8 cellular contexts compared by ENCODE assay signal in genomic region chr7:154927624-154928125, GRCh38.
DNase-seq lines count a peak whose midpoint lies in the region; ATAC-seq and TF ChIP-seq lines count a peak whose summit lies in the region.

No MANE protein-coding gene starts in this region.

- peaks cover 10 to 16% of the 10 kb centered on the region in 2 experiments for H3K4me1 ChIP-seq in neutrophil (ENCODE audit: control insufficient read depth in 1 of 2, insufficient read depth in 1 of 2, low read depth in 1 of 2, low read length in 1 of 2)
- peaks cover 16% of the 10 kb centered on the region for H3K4me1 ChIP-seq in suprapubic skin

- H3K9me3 ChIP-seq in neutrophil: no peaks in the 10 kb centered on the region
- H3K9me3 ChIP-seq in suprapubic skin: no peaks in the 10 kb centered on the region

- peak overlapping the region; percentile 94 for H3K27ac Mint-ChIP-seq in activated T-helper 2 cell treated with anti-CD3 and anti-CD28 coated beads, Interferon-gamma antibody, Interleukin-2, Interleukin-4, amounts not matched to agents 10 μg/mL and 5 μg/mL and 100 μg/mL, durations not matched to agents 14 hours and 24 hours and 36 hours

- intact Hi-C loops in activated T-helper 2 cell treated with anti-CD3 and anti-CD28 coated beads, Interferon-gamma antibody, Interleukin-2, Interleukin-4, amounts not matched to agents 10 μg/mL and 5 μg/mL and 100 μg/mL, durations not matched to agents 14 hours and 24 hours and 36 hours (cut with micrococcal nuclease): loop anchor here (1.0 to 10.0 kb wide), 9 partner anchors 26 to 607 kb away; partner anchors contain the start of gene PAXIP1

- 2% methylated on average over 5 of the region's 5 CpGs for WGBS in suprapubic skin

- no peak for TF ChIP-seq EP300 in suprapubic skin (IDR thresholded peaks at IDR 0.05)

- H3K4me3 ChIP-seq in LNCaP clone FGC (ENCODE audit: low read depth, low read length) (peak overlapping the region; percentile 69), fibroblast of pulmonary artery (replicated peaks; ENCODE audit: low read depth, low read length) (peak overlapping the region; percentile 76), neutrophil (ENCODE audit: low read depth in 1 of 2, low read length in 1 of 2) (peak overlapping the region; percentile 66 to 80), suprapubic skin (peak overlapping the region; percentile 62)

- POLR2A ChIA-PET in RWPE1 (lab: Yijun Ruan, JAX; ENCODE audit: low non-redundant PET): no interaction called here

- no peaks in the 10 kb centered on the region for H3K36me3 Mint-ChIP-seq in activated T-helper 2 cell treated with anti-CD3 and anti-CD28 coated beads, Interferon-gamma antibody, Interleukin-2, Interleukin-4, amounts not matched to agents 10 μg/mL and 5 μg/mL and 100 μg/mL, durations not matched to agents 14 hours and 24 hours and 36 hours (ENCODE audit: low read depth)

- TF ChIP-seq CTCF in LNCaP clone FGC (IDR thresholded peaks at IDR 0.05; ENCODE audit: control insufficient read depth, extremely low read depth, insufficient read depth): peak; percentile 81
- TF ChIP-seq CTCF in RWPE1 (conservative IDR thresholded peaks at IDR 0.05; ENCODE audit: low read depth): peak; percentile 79
- peak; percentile 61 for TF ChIP-seq CTCF in fibroblast of pulmonary artery (IDR thresholded peaks at IDR 0.05; ENCODE audit: low read length, missing control alignments)
- peak; percentile 62 for TF ChIP-seq CTCF in neutrophil (IDR thresholded peaks at IDR 0.05)
- peak; percentile 42 to 47 for TF ChIP-seq CTCF in suprapubic skin (IDR thresholded peaks at IDR 0.05)

- H3K4me1 Mint-ChIP-seq in activated T-helper 2 cell treated with anti-CD3 and anti-CD28 coated beads, Interferon-gamma antibody, Interleukin-2, Interleukin-4, amounts not matched to agents 10 μg/mL and 5 μg/mL and 100 μg/mL, durations not matched to agents 14 hours and 24 hours and 36 hours (ENCODE audit: low read depth): peaks cover 22% of the 10 kb centered on the region

- DNase-seq in DMS79 (lab: John Stamatoyannopoulos, UW) (peak; percentile 71), LNCaP clone FGC (ENCODE audit: low read depth) (peak; percentile 73), RWPE1 (ENCODE audit: low spot score) (peak; percentile 71), fibroblast of pulmonary artery (ENCODE audit: low read depth) (peak; percentile 95), suprapubic skin (ENCODE audit: low spot score in 2 of 2) (peak; percentile 84 to 90)
- peak; percentile 59 for DNase-seq in activated T-helper 2 cell treated with anti-CD3 and anti-CD28 coated beads, Interferon-gamma antibody, Interleukin-2, Interleukin-4, amounts not matched to agents 10 μg/mL and 5 μg/mL and 100 μg/mL, durations not matched to agents 14 hours and 24 hours and 36 hours (ENCODE audit: low spot score)

- H3K9me3 Mint-ChIP-seq in activated T-helper 2 cell treated with anti-CD3 and anti-CD28 coated beads, Interferon-gamma antibody, Interleukin-2, Interleukin-4, amounts not matched to agents 10 μg/mL and 5 μg/mL and 100 μg/mL, durations not matched to agents 14 hours and 24 hours and 36 hours: no peaks in the 10 kb centered on the region

- no peak overlapping the region for H3K27ac ChIP-seq in RWPE1
- peak overlapping the region; percentile 91 for H3K27ac ChIP-seq in neutrophil
- peak overlapping the region; percentile 84 for H3K27ac ChIP-seq in suprapubic skin

- TF ChIP-seq POLR2A in suprapubic skin (IDR thresholded peaks at IDR 0.05): no peak

- H3K27me3 Mint-ChIP-seq in activated T-helper 2 cell treated with anti-CD3 and anti-CD28 coated beads, Interferon-gamma antibody, Interleukin-2, Interleukin-4, amounts not matched to agents 10 μg/mL and 5 μg/mL and 100 μg/mL, durations not matched to agents 14 hours and 24 hours and 36 hours (ENCODE audit: low read depth): peaks cover 18% of the 10 kb centered on the region

- H3K36me3 ChIP-seq in neutrophil (no peaks in the 10 kb centered on the region), suprapubic skin (no peaks in the 10 kb centered on the region)

- peak; percentile 50 for ATAC-seq in GM21825 (IDR thresholded peaks at IDR 0.05; ENCODE audit: unreplicated experiment)

- CTCF ChIA-PET in RWPE1 (lab: Yijun Ruan, JAX): interaction anchor here (0.6 to 1.5 kb wide), 9 partner anchors 12 to 445 kb away, joined by 3 to 8 read pairs (median 3); no protein-coding TSS in a partner anchor

- peak overlapping the region; percentile 87 for H3K4me3 Mint-ChIP-seq in activated T-helper 2 cell treated with anti-CD3 and anti-CD28 coated beads, Interferon-gamma antibody, Interleukin-2, Interleukin-4, amounts not matched to agents 10 μg/mL and 5 μg/mL and 100 μg/mL, durations not matched to agents 14 hours and 24 hours and 36 hours (ENCODE audit: low read depth)

- H3K27me3 ChIP-seq in neutrophil (peaks cover 39% of the 10 kb centered on the region), suprapubic skin (no peaks in the 10 kb centered on the region)
